9 cellular contexts compared by ENCODE assay signal in genomic region chr1:224503161-224504118, GRCh38.
DNase-seq lines count a peak whose midpoint lies in the region; ATAC-seq, FAIRE-seq and TF ChIP-seq lines count a peak whose summit lies in the region.
"Had no signal": no experiment of that assay in that cellular context is flagged by ENCODE, and none has a peak within 500 bp of the region (broad histone marks: within the 10 kb centered on the region; RNA-seq: fewer than 3 reads in every experiment).

No MANE protein-coding gene starts in this region.

- intact Hi-C loops in activated CD4-positive, alpha-beta T cell treated with anti-CD3 and anti-CD28 coated beads for 36 hours (cut with DNase I, micrococcal nuclease), result no loop called here
- intact Hi-C loops in K562 (cut with micrococcal nuclease), result loop anchor here (1.0 to 5.0 kb wide), 6 partner anchors 46 to 806 kb away; partner anchors contain the start of genes CNIH4 and NVL

- H3K4me1 ChIP-seq in K562 (replicated peaks in 1 of 2; ENCODE audit: control insufficient read depth in 2 of 2, insufficient read depth in 2 of 2, low read length in 2 of 2), result peaks cover 44 to 45% of the 10 kb centered on the region in 2 experiments

- peaks cover 36% of the 10 kb centered on the region for H3K4me1 Mint-ChIP-seq in activated CD4-positive, alpha-beta T cell treated with anti-CD3 and anti-CD28 coated beads for 36 hours

- peak; percentile 54 for DNase-seq in activated CD4-positive, alpha-beta T cell treated with anti-CD3 and anti-CD28 coated beads for 36 hours
- no peak for DNase-seq in activated CD4-positive, alpha-beta T cell treated with anti-CD3 and anti-CD28 coated beads, Interleukin-2, amount 50 U/mL, for 48 hours
- DNase-seq in HTR-8/SVneo (ENCODE audit: insufficient read length, low spot score), result peak; percentile 86
- peak; percentile 89 to 90 for DNase-seq in NOMO-1 (lab: John Stamatoyannopoulos, UW; ENCODE audit: unreplicated experiment in 2 of 2)
- peak; percentile 99 to 100 (median 100) for DNase-seq in K562 (ENCODE audit: extremely low read depth in 1 of 4, low spot score in 3 of 4)
- peak in 47 of 51 donors; percentile 8 to 83 (median 57) for DNase-seq in hypothalamus (lab: John Stamatoyannopoulos, UW)
- peak; percentile 81 for DNase-seq in renal cortical epithelial cell (ENCODE audit: low read depth)

- FAIRE-seq in HTR-8/SVneo (lab: Jason Lieb, UNC), result peak; percentile 60
- FAIRE-seq in K562 (lab: Jason Lieb, UNC), result peak; percentile 99

- BruUV-seq in K562 (replicated peaks; lab: Mats Ljungman, UMichigan), result no TSS peak

- no peaks in the 10 kb centered on the region for H3K9me3 Mint-ChIP-seq in activated CD4-positive, alpha-beta T cell treated with anti-CD3 and anti-CD28 coated beads for 36 hours (ENCODE audit: low read depth)
- H3K9me3 Mint-ChIP-seq: CD8-positive, alpha-beta T cell had no signal

- H3K27ac ChIP-seq in K562 (ENCODE audit: extremely low read depth, low read depth, low read length), result peak overlapping the region; percentile 60

- POLR2A ChIA-PET in activated CD4-positive, alpha-beta T cell treated with anti-CD3 and anti-CD28 coated beads for 36 hours (lab: Charles Lee), result no interaction called here
- POLR2A ChIA-PET in K562 (lab: Yijun Ruan, JAX), result interaction anchor here (0.6 to 0.8 kb wide), 3 partner anchors 15 to 322 kb away, joined by 4 read pairs; no protein-coding TSS in a partner anchor

- TF ChIP-seq POLR2A in K562 (conservative IDR thresholded peaks at IDR 0.05), result 0 out of 2 replicates have a peak, but pooled peaks have one; percentile 35

- peak; percentile 51 to 72 for TF ChIP-seq RAD21 in K562 (CRISPR knock-in tag; conservative IDR thresholded peaks at IDR 0.05 in 1 of 2, IDR thresholded peaks at IDR 0.05 in 1 of 2)

- no peaks in the 10 kb centered on the region for H3K27me3 ChIP-seq in K562 (ENCODE audit: control insufficient read depth in 2 of 2, insufficient read depth in 2 of 2, low read length in 2 of 2)

- H3K9me1 ChIP-seq in K562 (ENCODE audit: control insufficient read depth, insufficient read depth, low read length), result no peaks in the 10 kb centered on the region

- H3K27ac Mint-ChIP-seq in activated CD4-positive, alpha-beta T cell treated with anti-CD3 and anti-CD28 coated beads for 36 hours, result peak overlapping the region; percentile 20
- H3K27ac Mint-ChIP-seq: CD8-positive, alpha-beta T cell had no signal

- peak overlapping the region; percentile 30 to 49 for H3K9ac ChIP-seq in K562 (ENCODE audit: insufficient read depth in 1 of 2, low read depth in 2 of 2, low read length in 2 of 2)

- no peaks in the 10 kb centered on the region for H3K9me3 ChIP-seq in K562 (replicated peaks; ENCODE audit: control insufficient read depth, insufficient read depth, low read depth, low read length)

- no peak overlapping the region for H3K4me3 Mint-ChIP-seq in activated CD4-positive, alpha-beta T cell treated with anti-CD3 and anti-CD28 coated beads for 36 hours
- H3K4me3 Mint-ChIP-seq: CD8-positive, alpha-beta T cell had no signal

- peak; percentile 66 to 73 (median 68) for TF ChIP-seq CTCF in K562 (IDR thresholded peaks at IDR 0.05 in 2 of 3, conservative IDR thresholded peaks at IDR 0.05 in 1 of 3; ENCODE audit: insufficient read depth in 2 of 3, low read depth in 1 of 3, low read length in 3 of 3)

- H4K20me1 ChIP-seq in K562 (replicated peaks; ENCODE audit: control insufficient read depth, insufficient read depth, low read length), result no peaks in the 10 kb centered on the region

- H3K27me3 Mint-ChIP-seq in activated CD4-positive, alpha-beta T cell treated with anti-CD3 and anti-CD28 coated beads for 36 hours, result no peaks in the 10 kb centered on the region

- H3K36me3 Mint-ChIP-seq in activated CD4-positive, alpha-beta T cell treated with anti-CD3 and anti-CD28 coated beads for 36 hours (ENCODE audit: low read depth), result no peaks in the 10 kb centered on the region
- H3K36me3 Mint-ChIP-seq: CD8-positive, alpha-beta T cell had no signal

- peak overlapping the region; percentile 75 for H2AFZ ChIP-seq in K562 (ENCODE audit: low read depth, low read length)

- CTCF ChIA-PET in activated CD4-positive, alpha-beta T cell treated with anti-CD3 and anti-CD28 coated beads for 36 hours (lab: Charles Lee), result interaction anchor here (0.6 to 1.3 kb wide), 4 partner anchors 10 to 16 kb away, joined by 3 to 7 read pairs (median 4); no protein-coding TSS in a partner anchor
- CTCF ChIA-PET in K562 (lab: Yijun Ruan, JAX; ENCODE audit: low intra/inter-chr PET ratio), result no interaction called here

- no peaks in the 10 kb centered on the region for H3K36me3 ChIP-seq in K562 (ENCODE audit: control insufficient read depth, insufficient read depth, low read length)

- under 1% methylated on average over 19 of the region's 19 CpGs for WGBS in K562 (ENCODE audit: insufficient coverage, low coverage, missing lambda C conversion rate)

- no peaks in the 10 kb centered on the region for H3K79me2 ChIP-seq in K562 (ENCODE audit: control insufficient read depth, insufficient read depth, low read length)

- H3K4me3 ChIP-seq in K562, result peak overlapping the region; percentile 18; the same call in 1 of the 2 replicates

- peak; percentile 52 for ATAC-seq in activated CD4-positive, alpha-beta T cell treated with anti-CD3 and anti-CD28 coated beads for 36 hours
- ATAC-seq in GM21576 (IDR thresholded peaks at IDR 0.05; ENCODE audit: unreplicated experiment), result peak; percentile 92
- ATAC-seq in K562, result peak; percentile 97
- ATAC-seq: CD8-positive, alpha-beta T cell had no signal

- in situ Hi-C loops in K562 (cut with MboI), result no loop called here

- peak; percentile 96 for TF ChIP-seq EP300 in K562 (IDR thresholded peaks at IDR 0.05; ENCODE audit: low read length)

- H3K4me2 ChIP-seq in K562 (ENCODE audit: insufficient read depth, low read length), result peak overlapping the region; percentile 79

TF ChIP-seq in K562, 482 proteins besides CTCF, POLR2A, EP300 and RAD21 (continues in another document):
- TF ChIP-seq KDM2B (CRISPR knock-in tag; IDR thresholded peaks at IDR 0.05) (no peak), TEAD4 (IDR thresholded peaks at IDR 0.05; ENCODE audit: low read length) (peak; percentile 99), TEAD4 (CRISPR knock-in tag; IDR thresholded peaks at IDR 0.05; ENCODE audit: borderline replicate concordance) (no peak), BCOR (IDR thresholded peaks at IDR 0.05) (peak; percentile 90), BRF1 (IDR thresholded peaks at IDR 0.05; ENCODE audit: borderline replicate concordance, extremely low read depth, insufficient read length) (no peak), ZNF239 (CRISPR knock-in tag; IDR thresholded peaks at IDR 0.05) (peak; percentile 62; the same call in 1 of the 2 replicates), C11orf30 (IDR thresholded peaks at IDR 0.05; ENCODE audit: low read depth) (no peak), CREM (IDR thresholded peaks at IDR 0.05; ENCODE audit: low read depth) (peak; percentile 88), L3MBTL2 (IDR thresholded peaks at IDR 0.05) (peak; percentile 97), NONO (IDR thresholded peaks at IDR 0.05; ENCODE audit: low read depth in 2 of 2, low read length in 1 of 2) (peak in 1 of 2 experiments; percentile 94; a peak in 2 of 4 replicates), ZNF143 (CRISPR knock-in tag; IDR thresholded peaks at IDR 0.05) (no peak), POLR2AphosphoS5 (IDR thresholded peaks at IDR 0.05; ENCODE audit: control insufficient read depth, insufficient read depth, low read depth, low read length) (peak; percentile 100), POLR3A (IDR thresholded peaks at IDR 0.05; ENCODE audit: borderline replicate concordance, extremely low read depth, insufficient read depth, insufficient read length) (no peak), CREB3 (tag; conservative IDR thresholded peaks at IDR 0.05; ENCODE audit: low read depth) (peak; percentile 83), TRIM28 (IDR thresholded peaks at IDR 0.05) (peak; percentile 80; the same call in 1 of the 2 replicates), MIER1 (IDR thresholded peaks at IDR 0.05; ENCODE audit: low read depth) (no peak; the same call in 1 of the 2 replicates), TBL1XR1 (IDR thresholded peaks at IDR 0.05; ENCODE audit: low read length in 2 of 2) (peak; percentile 98 to 100), FOXP1 (CRISPR knock-in tag; IDR thresholded peaks at IDR 0.05) (peak; percentile 98)
- TF ChIP-seq, protein P1, sequence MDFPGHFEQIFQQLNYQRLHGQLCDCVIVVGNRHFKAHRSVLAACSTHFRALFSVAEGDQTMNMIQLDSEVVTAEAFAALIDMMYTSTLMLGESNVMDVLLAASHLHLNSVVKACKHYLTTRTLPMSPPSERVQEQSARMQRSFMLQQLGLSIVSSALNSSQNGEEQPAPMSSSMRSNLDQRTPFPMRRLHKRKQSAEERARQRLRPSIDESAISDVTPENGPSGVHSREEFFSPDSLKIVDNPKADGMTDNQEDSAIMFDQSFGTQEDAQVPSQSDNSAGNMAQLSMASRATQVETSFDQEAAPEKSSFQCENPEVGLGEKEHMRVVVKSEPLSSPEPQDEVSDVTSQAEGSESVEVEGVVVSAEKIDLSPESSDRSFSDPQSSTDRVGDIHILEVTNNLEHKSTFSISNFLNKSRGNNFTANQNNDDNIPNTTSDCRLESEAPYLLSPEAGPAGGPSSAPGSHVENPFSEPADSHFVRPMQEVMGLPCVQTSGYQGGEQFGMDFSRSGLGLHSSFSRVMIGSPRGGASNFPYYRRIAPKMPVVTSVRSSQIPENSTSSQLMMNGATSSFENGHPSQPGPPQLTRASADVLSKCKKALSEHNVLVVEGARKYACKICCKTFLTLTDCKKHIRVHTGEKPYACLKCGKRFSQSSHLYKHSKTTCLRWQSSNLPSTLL (IDR thresholded peaks at IDR 0.05), result no peak

Comparison
In these comparisons a context has a peak if more than half of its experiments do, and no peak if none do; other contexts are left out.
1. DNase-seq: peak in activated CD4-positive, alpha-beta T cell treated with anti-CD3 and anti-CD28 coated beads for 36 hours (single experiment), HTR-8/SVneo (single experiment), NOMO-1 (2 of 2), K562 (4 of 4), hypothalamus (47 of 51) and renal cortical epithelial cell (single experiment); none in activated CD4-positive, alpha-beta T cell treated with anti-CD3 and anti-CD28 coated beads, Interleukin-2, amount 50 U/mL, for 48 hours (0 of 2).
2. Peak in every context shown above with its lines, with median percentiles within 50 percentile points of each other: ATAC-seq.